In genomic region chr3:49492969-49493368, GRCh38 we compare ENCODE assay signal across 19 cellular contexts. TPM values are rescaled to one million over a fixed set of nuclear protein-coding genes. Genes with fewer than 3 reads are reported as not detected.
A peak's percentile ranks its signal among the peaks of the same experiment; 100 is the strongest.
DNase-seq lines count a peak whose midpoint lies in the region; ATAC-seq and TF ChIP-seq lines count a peak whose summit lies in the region.
"Had no signal": no experiment of that assay in that cellular context is flagged by ENCODE, and none has a peak within 500 bp of the region (broad histone marks: within the 10 kb centered on the region; RNA-seq: fewer than 3 reads in every experiment).

No MANE protein-coding gene starts in this region.

- H3K27me3 ChIP-seq in breast epithelium (no peaks in the 10 kb centered on the region), gastrocnemius medialis (no peaks in the 10 kb centered on the region), tibial artery (no peaks in the 10 kb centered on the region)

- no peaks in the 10 kb centered on the region for H3K27me3 Mint-ChIP-seq in MCF 10A (ENCODE audit: insufficient read depth, unreplicated experiment)

- no peak overlapping the region for H3K27ac Mint-ChIP-seq in MCF 10A (ENCODE audit: low read depth, unreplicated experiment)
- H3K27ac Mint-ChIP-seq: CD8-positive, alpha-beta T cell had no signal

- DNase-seq in breast epithelium (ENCODE audit: low spot score in 2 of 2) (no peak), MCF 10A (ENCODE audit: unreplicated experiment) (no peak), kidney glomerular epithelial cell (lab: John Stamatoyannopoulos, UW) (peak; percentile 32), gastrocnemius medialis (no peak), tibial artery (no peak), putamen (ENCODE audit: low spot score) (no peak), SHP77 treated with DMSO at 0.1 percent for 48 hours (lab: John Stamatoyannopoulos, UW) (no peak), SK-N-DZ (ENCODE audit: low spot score) (no peak)
- DNase-seq: ACHN; C1 segment of cervical spinal cord; CD8-positive, alpha-beta T cell; DMS153; Karpas-422; NCI-H1694 treated with DMSO at 0.1 percent for 48 hours; NCI-H446; NCI-H526; OCI-M1; Right ventricle myocardium superior had no signal

- CTCF ChIA-PET in MCF 10A (lab: Yijun Ruan, JAX): no interaction called here

- TF ChIP-seq POLR2A in breast epithelium (IDR thresholded peaks at IDR 0.05) (no peak), gastrocnemius medialis (IDR thresholded peaks at IDR 0.05) (no peak)

- no peak overlapping the region for H3K4me3 ChIP-seq in breast epithelium
- H3K4me3 ChIP-seq in gastrocnemius medialis: no peak overlapping the region
- H3K4me3 ChIP-seq in tibial artery: no peak overlapping the region

- no TSS peak for BruUV-seq in MCF 10A (replicated peaks; lab: Mats Ljungman, UMichigan)

- POLR2A ChIA-PET in MCF 10A (lab: Yijun Ruan, JAX): interaction anchor here (1.2 to 1.4 kb wide), 2 partner anchors 8 to 23 kb away, joined by 3 to 4 read pairs; partner anchors contain the start of gene DAG1

- no peaks in the 10 kb centered on the region for H3K9me3 Mint-ChIP-seq in MCF 10A (ENCODE audit: unreplicated experiment)
- H3K9me3 Mint-ChIP-seq: CD8-positive, alpha-beta T cell had no signal

- peaks cover 13% of the 10 kb centered on the region for H3K36me3 Mint-ChIP-seq in MCF 10A (ENCODE audit: insufficient read depth, unreplicated experiment)

- in situ Hi-C loops in gastrocnemius medialis (cut with MboI; ENCODE audit: low sequenced_read_pairs in 4 of 4): no loop called here

- H3K4me3 Mint-ChIP-seq in MCF 10A (ENCODE audit: unreplicated experiment): no peak overlapping the region
- H3K4me3 Mint-ChIP-seq: CD8-positive, alpha-beta T cell had no signal

- H3K9me3 ChIP-seq in breast epithelium: no peaks in the 10 kb centered on the region
- no peaks in the 10 kb centered on the region for H3K9me3 ChIP-seq in gastrocnemius medialis
- no peaks in the 10 kb centered on the region for H3K9me3 ChIP-seq in tibial artery

- no peak for TF ChIP-seq CTCF in breast epithelium (IDR thresholded peaks at IDR 0.05)
- no peak for TF ChIP-seq CTCF in MCF 10A (IDR thresholded peaks at IDR 0.05; ENCODE audit: unreplicated experiment)
- TF ChIP-seq CTCF in gastrocnemius medialis (IDR thresholded peaks at IDR 0.05 in 4 of 5, conservative IDR thresholded peaks at IDR 0.05 in 1 of 5): no peak
- TF ChIP-seq CTCF in tibial artery (IDR thresholded peaks at IDR 0.05): no peak

- H3K4me1 ChIP-seq in breast epithelium (no peaks in the 10 kb centered on the region), gastrocnemius medialis (peaks cover 20 to 35% of the 10 kb centered on the region in 2 donors), tibial artery (peaks cover 0 to 94% (median 35%) of the 10 kb centered on the region in 4 donors)

- H3K36me3 ChIP-seq in breast epithelium (no peaks in the 10 kb centered on the region), gastrocnemius medialis (peaks cover 0 to 20% of the 10 kb centered on the region in 2 donors), tibial artery (peaks cover 0 to 5% (median 0%) of the 10 kb centered on the region in 3 donors)

- ATAC-seq in gastrocnemius medialis: no peak
- ATAC-seq: CD8-positive, alpha-beta T cell had no signal

- H3K27ac ChIP-seq in breast epithelium: peak overlapping the region; percentile 58 to 77
- H3K27ac ChIP-seq in gastrocnemius medialis: peak overlapping the region; percentile 89 to 99 (median 96)
- peak overlapping the region; percentile 51 to 63 for H3K27ac ChIP-seq in tibial artery
- H3K27ac ChIP-seq: 22Rv1 had no signal

- peaks cover 7% of the 10 kb centered on the region for H3K4me1 Mint-ChIP-seq in MCF 10A (ENCODE audit: insufficient read depth, unreplicated experiment)

- intact Hi-C loops in breast epithelium (cut with DNase I; ENCODE audit: low total_unique reads) (no loop called here), MCF 10A (cut with micrococcal nuclease) (no loop called here), gastrocnemius medialis (cut with DNase I; ENCODE audit: low total_unique reads) (no loop called here), tibial artery (cut with DNase I; ENCODE audit: low total_unique reads) (no loop called here)

RNA-seq across cellular contexts. Expression of gene DAG1, which starts 22.9 kb away (rescaled TPM):
- total RNA-seq in breast epithelium (10 to 100 TPM; 37.1 to 56.6 (median 44.6) TPM), MCF 10A (2022) (40.3 and 49.9 TPM in 2 replicates), gastrocnemius medialis (100 to 1,000 TPM in 3 of 4 donors, 10 to 100 TPM in 1; 95.0 to 177 (median 109) TPM)
- 22.4 and 28.7 TPM in 2 replicates for polyA plus RNA-seq in SK-N-DZ (2014; cell fraction: cytosol; rRNA removed)
- polyA plus RNA-seq in SK-N-DZ (2014; cell fraction: nucleus; rRNA removed): 16.3 and 19.0 TPM in 2 replicates
